24 cellular contexts compared by ENCODE assay signal in the genomic region with DNA sequence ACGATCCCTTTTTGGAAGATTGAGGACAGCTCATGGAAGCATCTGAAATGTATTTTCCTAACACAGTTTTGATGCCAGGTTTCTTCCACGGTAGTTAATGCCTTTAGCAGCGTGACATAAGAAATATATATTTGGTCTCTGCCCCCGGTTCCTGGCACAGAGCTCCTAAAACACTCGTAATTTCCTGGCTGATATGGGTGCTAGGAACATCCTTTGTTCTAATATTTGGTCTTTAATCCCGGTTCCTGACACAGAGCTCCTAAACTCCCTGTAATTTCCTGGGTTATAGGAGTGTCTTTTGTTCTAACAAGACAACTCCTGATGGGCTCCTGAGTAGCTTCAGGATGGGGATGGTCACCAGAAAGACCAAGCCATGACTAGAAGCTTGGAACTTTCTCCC. TPM values are rescaled to one million over a fixed set of nuclear protein-coding genes. Genes with fewer than 3 reads are reported as not detected.
DNase-seq lines count a peak whose midpoint lies in the region; ATAC-seq and TF ChIP-seq lines count a peak whose summit lies in the region.
"Had no signal": no experiment of that assay in that cellular context is flagged by ENCODE, and none has a peak within 500 bp of the region (broad histone marks: within the 10 kb centered on the region; RNA-seq: fewer than 3 reads in every experiment).

No MANE protein-coding gene starts in this region.

- H3K36me3 Mint-ChIP-seq in MCF 10A (ENCODE audit: insufficient read depth, unreplicated experiment): no peaks in the 10 kb centered on the region
- H3K36me3 Mint-ChIP-seq: CD8-positive, alpha-beta T cell had no signal

- H3K27ac ChIP-seq in mammary epithelial cell (ENCODE audit: insufficient read depth, low read depth, low read length) (no peak overlapping the region), SJCRH30 (peak overlapping the region; percentile 24)

- POLR2A ChIA-PET in MCF 10A (lab: Yijun Ruan, JAX): interaction anchor here (1.0 to 1.3 kb wide), 3 partner anchors 11 to 25 kb away, joined by 3 to 7 read pairs (median 3); no protein-coding TSS in a partner anchor

- H3K9me3 ChIP-seq in mammary epithelial cell (replicated peaks; ENCODE audit: insufficient read depth, low read length): no peaks in the 10 kb centered on the region
- H3K9me3 ChIP-seq in SJCRH30 (replicated peaks): no peaks in the 10 kb centered on the region
- no peaks in the 10 kb centered on the region for H3K9me3 ChIP-seq in mucosa of descending colon

- no peak overlapping the region for H3K27ac Mint-ChIP-seq in MCF 10A (ENCODE audit: low read depth, unreplicated experiment)
- H3K27ac Mint-ChIP-seq: CD8-positive, alpha-beta T cell had no signal

- no peaks in the 10 kb centered on the region for H3K79me2 ChIP-seq in mammary epithelial cell (ENCODE audit: insufficient read depth, low read length)

- H3K9me3 Mint-ChIP-seq in MCF 10A (ENCODE audit: unreplicated experiment): no peaks in the 10 kb centered on the region
- H3K9me3 Mint-ChIP-seq: CD8-positive, alpha-beta T cell had no signal

- H3K4me3 ChIP-seq in mammary epithelial cell (replicated peaks in 1 of 3; ENCODE audit: insufficient read depth in 1 of 3, low read depth in 2 of 3, low read length in 3 of 3) (no peak overlapping the region), SJCRH30 (no peak overlapping the region), fibroblast of pulmonary artery (replicated peaks; ENCODE audit: low read depth, low read length) (no peak overlapping the region), mucosa of descending colon (no peak overlapping the region)

- no TSS peak for BruUV-seq in mammary epithelial cell (replicated peaks; lab: Mats Ljungman, UMichigan)
- no TSS peak for BruUV-seq in MCF 10A (replicated peaks; lab: Mats Ljungman, UMichigan)

- ATAC-seq in mucosa of descending colon: no peak
- ATAC-seq: CD8-positive, alpha-beta T cell had no signal

- H3K4me1 Mint-ChIP-seq in MCF 10A (ENCODE audit: insufficient read depth, unreplicated experiment): no peaks in the 10 kb centered on the region

- DNase-seq in mammary epithelial cell (no peak), MCF 10A (ENCODE audit: unreplicated experiment) (no peak), SJCRH30 (no peak), fibroblast of pulmonary artery (ENCODE audit: low read depth) (peak; percentile 67), NOMO-1 treated with DMSO at 0.1 percent for 48 hours (lab: John Stamatoyannopoulos, UW; ENCODE audit: unreplicated experiment) (no peak), NCI-H1930 (lab: John Stamatoyannopoulos, UW) (no peak), mucosa of descending colon (no peak), DMS153 treated with DMSO at 0.1 percent for 48 hours (lab: John Stamatoyannopoulos, UW; ENCODE audit: unreplicated experiment) (no peak)
- DNase-seq: 8988T; AML-193; Calu3; CD8-positive, alpha-beta T cell; DMS153; GDM1; Kasumi-1; MM.1S; NCI-H1048; NCI-H1417 treated with DMSO at 0.1 percent for 48 hours; NCI-H187; NCI-H2107; NK-92 treated with Interleukin-12 subunit alpha and Interleukin-12 subunit beta, amount 100 ng/mL, for 24 hours; OCI-M1; Right ventricle myocardium superior; SW 1271 had no signal

- 16% methylated on average over 6 of the region's 6 CpGs for WGBS in mammary epithelial cell (ENCODE audit: low coverage, missing lambda C conversion rate)

- no peak overlapping the region for H3K9ac ChIP-seq in mammary epithelial cell (ENCODE audit: insufficient read depth, low read length)

- H3K27me3 ChIP-seq in mammary epithelial cell (ENCODE audit: insufficient read depth, low read length) (no peaks in the 10 kb centered on the region), SJCRH30 (no peaks in the 10 kb centered on the region)

- no peak overlapping the region for H3K4me3 Mint-ChIP-seq in MCF 10A (ENCODE audit: unreplicated experiment)
- H3K4me3 Mint-ChIP-seq: CD8-positive, alpha-beta T cell had no signal

- no peaks in the 10 kb centered on the region for H4K20me1 ChIP-seq in mammary epithelial cell (ENCODE audit: insufficient read depth, low read length)

- H3K4me2 ChIP-seq in mammary epithelial cell (ENCODE audit: insufficient read depth, low read depth, low read length): no peak overlapping the region

- in situ Hi-C loops in mammary epithelial cell (cut with MboI; ENCODE audit: low sequenced_read_pairs in 2 of 2): no loop called here

- CTCF ChIA-PET in mammary epithelial cell (lab: Charles Lee; ENCODE audit: low non-redundant PET): no interaction called here
- CTCF ChIA-PET in MCF 10A (lab: Yijun Ruan, JAX): interaction anchor here (0.6 to 2.5 kb wide), 3 partner anchors 194 to 285 kb away, joined by 3 to 12 read pairs (median 6); no protein-coding TSS in a partner anchor

- H3K36me3 ChIP-seq in mammary epithelial cell (ENCODE audit: insufficient read depth, low read length) (no peaks in the 10 kb centered on the region), SJCRH30 (no peaks in the 10 kb centered on the region), mucosa of descending colon (ENCODE audit: low read depth) (no peaks in the 10 kb centered on the region)

- dilution Hi-C loops in mammary epithelial cell (cut with HindIII; ENCODE audit: low sequenced_read_pairs): loop anchor here (5.0 kb wide), 1 partner anchor 45 kb away; no protein-coding TSS in a partner anchor

- TF ChIP-seq CTCF in mammary epithelial cell (conservative IDR thresholded peaks at IDR 0.05 in 1 of 2, IDR thresholded peaks at IDR 0.05 in 1 of 2; ENCODE audit: extremely low read depth in 1 of 2, insufficient read depth in 1 of 2, low read depth in 1 of 2, low read length in 2 of 2) (no peak), MCF 10A (IDR thresholded peaks at IDR 0.05; ENCODE audit: unreplicated experiment) (no peak), fibroblast of pulmonary artery (IDR thresholded peaks at IDR 0.05; ENCODE audit: low read length, missing control alignments) (no peak), mucosa of descending colon (IDR thresholded peaks at IDR 0.05) (no peak)

- intact Hi-C loops in mammary epithelial cell (cut with micrococcal nuclease) (no loop called here), MCF 10A (cut with micrococcal nuclease) (no loop called here), mucosa of descending colon (cut with DNase I, micrococcal nuclease) (no loop called here)

- peak overlapping the region; percentile 32 for H2AFZ ChIP-seq in mammary epithelial cell (ENCODE audit: low read depth, low read length)

- H3K4me1 ChIP-seq in mammary epithelial cell (ENCODE audit: insufficient read depth, low read length) (no peaks in the 10 kb centered on the region), SJCRH30 (peaks cover 8% of the 10 kb centered on the region), mucosa of descending colon (ENCODE audit: low read depth) (peaks cover 6% of the 10 kb centered on the region)

- no peaks in the 10 kb centered on the region for H3K27me3 Mint-ChIP-seq in MCF 10A (ENCODE audit: insufficient read depth, unreplicated experiment)

RNA-seq across cellular contexts. Expression of a gene that starts 8.1 kb away (rescaled TPM):
- total RNA-seq in mammary epithelial cell (1 to 10 TPM; 2.7 to 2.8 TPM), MCF 10A (2022) (3.2 and 3.7 TPM in 2 replicates), mucosa of descending colon (10 to 100 TPM in 2 of 3 donors, 1 to 10 TPM in 1; 8.1 to 13.0 (median 11.6) TPM)
- 1.9 TPM for polyA plus RNA-seq in mammary epithelial cell
- polyA minus RNA-seq in mammary epithelial cell: 6.5 TPM
- 21.9 and 22.8 TPM in 2 replicates for total RNA-seq in SJCRH30 (2014; rRNA removed; shearing (Covaris generic))
